Comparison of ENCODE assay signal across 19 cellular contexts in genomic region chr5:146995878-146996277, GRCh38.
"Had no signal": no experiment of that assay in that cellular context is flagged by ENCODE, and none has a peak within 500 bp of the region (broad histone marks: within the 10 kb centered on the region; RNA-seq: fewer than 3 reads in every experiment).

No MANE protein-coding gene starts in this region.

- DNase-seq: activated CD4-positive, alpha-beta T cell treated with anti-CD3 and anti-CD28 coated beads, Interleukin-2, amount 10 ng/mL, durations not matched to agents 24 days and 14 days; activated CD8-positive, alpha-beta T cell treated with anti-CD3 and anti-CD28 coated beads for 36 hours; activated naive CD4-positive, alpha-beta T cell treated with anti-CD3 and anti-CD28 coated beads for 36 hours; activated T-cell treated with anti-CD3 and anti-CD28 coated beads, Interleukin-2, amount 50 U/mL, for 24 hours; anterior cingulate cortex; brain microvascular endothelial cell; gastrocnemius medialis; heart left ventricle; mesendoderm; natural killer cell; ovary; stimulated activated CD4-positive, alpha-beta T cell treated with anti-CD3 and anti-CD28 coated beads, Interleukin-4, amount 100 ng/mL, for 24 hours; testis; upper lobe of left lung had no signal

- H3K4me2 ChIP-seq: smooth muscle cell had no signal

- H3K4me3 ChIP-seq: coronary artery, gastrocnemius medialis, heart left ventricle, ovary, smooth muscle cell, testis, upper lobe of left lung had no signal

- H3K9me3 ChIP-seq: gastrocnemius medialis, ovary, testis, upper lobe of left lung had no signal

- H3K27me3 ChIP-seq: brain microvascular endothelial cell, gastrocnemius medialis, heart left ventricle, ovary, testis, upper lobe of left lung had no signal

- H3K27ac ChIP-seq: brain microvascular endothelial cell, coronary artery, gastrocnemius medialis, heart left ventricle, ovary, testis, upper lobe of left lung had no signal

- H3K36me3 ChIP-seq: brain microvascular endothelial cell, gastrocnemius medialis, heart left ventricle, ovary, upper lobe of left lung had no signal

- FAIRE-seq: endometrium had no signal

- H3K4me1 ChIP-seq: gastrocnemius medialis, heart left ventricle, testis, upper lobe of left lung had no signal

- ATAC-seq: activated CD8-positive, alpha-beta T cell treated with anti-CD3 and anti-CD28 coated beads for 36 hours; gastrocnemius medialis; heart left ventricle; natural killer cell; sciatic nerve; stimulated activated effector memory CD8-positive, alpha-beta T cell treated with anti-CD3 and anti-CD28 coated beads, Interleukin-12 subunit alpha, Interleukin-12 subunit beta, amount 100 ng/mL, for 72 hours had no signal
